ENCODE assay signal across 8 cellular contexts in genomic region chr9:74496819-74497749, GRCh38. TPM values are rescaled to one million over a fixed set of nuclear protein-coding genes. Genes with fewer than 3 reads are reported as not detected.
DNase-seq lines count a peak whose midpoint lies in the region; ATAC-seq and TF ChIP-seq lines count a peak whose summit lies in the region.

Gene RORB, plus strand, starts transcription at chr9:74497335. Its CDS starts 642 bp downstream, at chr9:74497977.

- H3K27ac ChIP-seq in GM23248: no peak within 1 kb of the TSS
- H3K27ac ChIP-seq in KMS-11: peak within 1 kb of the TSS; percentile 96
- peak within 1 kb of the TSS; percentile 52 for H3K27ac ChIP-seq in VCaP

- H3K4me1 Mint-ChIP-seq in endothelial cell (ENCODE audit: unreplicated experiment) (peaks cover 26% of the 10 kb centered on the region), memory B cell (peaks cover 20% of the 10 kb centered on the region)

- H3K9ac ChIP-seq in GM23248: peak within 1 kb of the TSS; percentile 31
- peak within 1 kb of the TSS; percentile 95 for H3K9ac ChIP-seq in KMS-11

- no peaks in the 10 kb centered on the region for H3K9me2 ChIP-seq in GM23248 (ENCODE audit: insufficient read depth)

- peak within 1 kb of the TSS; percentile 78 for H3K4me3 ChIP-seq in GM23248
- H3K4me3 ChIP-seq in KMS-11 (IDR thresholded peaks at IDR 0.05; ENCODE audit: insufficient read depth, low read depth, low read length): peak within 1 kb of the TSS; percentile 91

- ATAC-seq in memory B cell (ENCODE audit: low read depth): peak; percentile 78

- no peak for TF ChIP-seq CTCF in KMS-11 (conservative IDR thresholded peaks at IDR 0.05; ENCODE audit: low read depth, low read length)
- TF ChIP-seq CTCF in VCaP (conservative IDR thresholded peaks at IDR 0.05): no peak
- TF ChIP-seq CTCF in endothelial cell (IDR thresholded peaks at IDR 0.05; ENCODE audit: unreplicated experiment): no peak

- no peaks in the 10 kb centered on the region for H3K79me2 ChIP-seq in GM23248 (ENCODE audit: insufficient read depth)
- peaks cover 53% of the 10 kb centered on the region for H3K79me2 ChIP-seq in KMS-11 (ENCODE audit: insufficient read depth, low read depth)

- no peaks in the 10 kb centered on the region for H3K9me3 Mint-ChIP-seq in endothelial cell (ENCODE audit: unreplicated experiment)
- no peaks in the 10 kb centered on the region for H3K9me3 Mint-ChIP-seq in memory B cell

- no peaks in the 10 kb centered on the region for H3F3A ChIP-seq in GM23248 (ENCODE audit: insufficient read depth)

- H3K4me2 ChIP-seq in GM23248 (ENCODE audit: unreplicated experiment) (peak within 1 kb of the TSS; percentile 86), KMS-11 (peak within 1 kb of the TSS; percentile 79)

- H3K36me3 ChIP-seq in GM23248 (ENCODE audit: low read depth) (no peaks in the 10 kb centered on the region), KMS-11 (ENCODE audit: insufficient read depth) (no peaks in the 10 kb centered on the region)

- H3K27ac Mint-ChIP-seq in endothelial cell (ENCODE audit: unreplicated experiment): peak within 1 kb of the TSS; percentile 45
- H3K27ac Mint-ChIP-seq in memory B cell: peak within 1 kb of the TSS; percentile 0

- peak; percentile 72 to 74 for DNase-seq in NCI-H2081 (lab: John Stamatoyannopoulos, UW)
- no peak for DNase-seq in NCI-H2081 treated with DMSO at 0.1 percent for 48 hours (lab: John Stamatoyannopoulos, UW)
- peak; percentile 37 for DNase-seq in GM23248
- peak; percentile 76 for DNase-seq in endothelial cell (ENCODE audit: low spot score)
- peak; percentile 12 to 19 for DNase-seq in memory B cell (ENCODE audit: low spot score in 2 of 2)
- peak; percentile 2 for DNase-seq in stimulated activated naive CD4-positive, alpha-beta T cell treated with Interleukin-2 at 50 U/mL for 16 hours (lab: John Stamatoyannopoulos, UW)

- 1 to 2% methylated on average over 37 to 50 of the region's 50 CpGs for WGBS in GM23248 (ENCODE audit: low coverage in 1 of 2, low lambda C conversion rate in 2 of 2, missing lambda C conversion rate in 2 of 2), 2 experiments

- H3K27me3 ChIP-seq in GM23248 (replicated peaks; ENCODE audit: insufficient read depth): peaks cover 63% of the 10 kb centered on the region
- H3K27me3 ChIP-seq in KMS-11 (ENCODE audit: insufficient read depth, low read depth): no peaks in the 10 kb centered on the region

- H2AFZ ChIP-seq in GM23248 (peak within 1 kb of the TSS; percentile 93), KMS-11 (ENCODE audit: low read depth) (peak within 1 kb of the TSS; percentile 81)

- H3K4me1 ChIP-seq in GM23248 (ENCODE audit: insufficient read depth): no peaks in the 10 kb centered on the region
- peaks cover 55% of the 10 kb centered on the region for H3K4me1 ChIP-seq in KMS-11 (ENCODE audit: low read depth, poor library complexity, severe bottlenecking)

- H3K9me3 ChIP-seq in GM23248 (ENCODE audit: low read depth): no peaks in the 10 kb centered on the region

- in situ Hi-C loops in GM23248 (cut with MboI): no loop called here

- no peaks in the 10 kb centered on the region for H4K20me1 ChIP-seq in GM23248 (ENCODE audit: insufficient read depth)
- H4K20me1 ChIP-seq in KMS-11 (ENCODE audit: insufficient read depth): no peaks in the 10 kb centered on the region

- peaks cover 17% of the 10 kb centered on the region for H3K27me3 Mint-ChIP-seq in endothelial cell (ENCODE audit: unreplicated experiment)
- peaks cover 20% of the 10 kb centered on the region for H3K27me3 Mint-ChIP-seq in memory B cell

- H3K4me3 Mint-ChIP-seq in endothelial cell (ENCODE audit: unreplicated experiment) (peak within 1 kb of the TSS; percentile 96), memory B cell (peak within 1 kb of the TSS; percentile 94)

- H3K36me3 Mint-ChIP-seq in endothelial cell (ENCODE audit: low read depth, unreplicated experiment) (no peaks in the 10 kb centered on the region), memory B cell (no peaks in the 10 kb centered on the region)

RNA-seq across cellular contexts. Expression of gene RORB, which starts in this region (rescaled TPM):
- not detected in 2 replicates for total RNA-seq in GM23248 (2014; rRNA removed; shearing (Covaris generic))
- polyA plus RNA-seq in GM23248 (2016; fragmentation: Nextera tagmentation; extraction: Ambion mirVana): not detected in 2 replicates
- total RNA-seq in endothelial cell (ENCODE audit: unreplicated experiment): 0.51 TPM

Comparison
In these comparisons a context has a peak if more than half of its experiments do, and no peak if none do; other contexts are left out.
1. Peak in DNase-seq, H3K4me3 ChIP-seq, H3K9ac ChIP-seq and H3K4me2 ChIP-seq in GM23248; RNA of the gene not detected or under 1 TPM.
2. Peak in DNase-seq in endothelial cell; RNA of the gene not detected or under 1 TPM.